ENCODE assay signal across 26 cellular contexts in the genomic region with DNA sequence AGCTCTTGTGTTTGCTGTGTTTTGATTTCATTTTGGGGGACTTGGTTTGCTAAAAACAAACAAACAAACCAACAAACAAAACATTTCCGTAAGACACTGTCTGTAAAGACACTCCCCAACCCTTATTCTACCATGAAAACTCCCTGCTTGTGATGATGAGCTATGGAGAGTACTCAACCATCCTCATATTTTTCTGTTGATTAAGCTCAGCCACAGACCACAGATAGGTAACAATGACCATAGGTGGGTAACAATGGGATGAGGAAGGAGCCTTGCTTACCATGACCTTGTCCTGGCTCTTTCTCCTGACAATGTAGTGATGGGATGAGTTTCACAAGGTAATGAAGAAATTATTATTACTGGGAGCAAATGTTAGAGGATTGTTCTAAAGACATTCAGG. TPM values are rescaled to one million over a fixed set of nuclear protein-coding genes. Genes with fewer than 3 reads are reported as not detected.
DNase-seq lines count a peak whose midpoint lies in the region; ATAC-seq, FAIRE-seq and TF ChIP-seq lines count a peak whose summit lies in the region.
"Had no signal": no experiment of that assay in that cellular context is flagged by ENCODE, and none has a peak within 500 bp of the region (broad histone marks: within the 10 kb centered on the region; RNA-seq: fewer than 3 reads in every experiment).

No MANE protein-coding gene starts in this region.

- CTCF ChIA-PET in PC-3 (lab: Charles Lee) = no interaction called here

- WGBS in prostate gland = 94% methylated on average over 1 of the region's 1 CpG

- no peaks in the 10 kb centered on the region for H3K9me2 ChIP-seq in PC-3 (replicated peaks; ENCODE audit: low read length)

- no peaks in the 10 kb centered on the region for H4K20me1 ChIP-seq in PC-3 (ENCODE audit: low read length)
- H4K20me1 ChIP-seq in keratinocyte (ENCODE audit: control insufficient read depth, extremely low read depth, insufficient read depth, low read length) = no peaks in the 10 kb centered on the region
- H4K20me1 ChIP-seq: BLaER1 treated with 17β-estradiol and CSF1 and Interleukin-3, amounts not matched to agents 10 nM and 100 nM had no signal

- TF ChIP-seq POLR2A in H54 (IDR thresholded peaks at IDR 0.05; ENCODE audit: low read depth, low read length) (no peak), prostate gland (IDR thresholded peaks at IDR 0.05) (no peak)

- DNase-seq in H54 (ENCODE audit: insufficient read length, low spot score) (no peak), PC-3 (peak; percentile 23), keratinocyte (ENCODE audit: low read depth, low spot score) (no peak), C1 segment of cervical spinal cord (lab: John Stamatoyannopoulos, UW) (no peak), prostate gland (ENCODE audit: low spot score) (no peak), HuH-7 (ENCODE audit: low spot score) (no peak)
- DNase-seq: 8988T; ACHN; AML-193; BE2C; Calu3; CD4-positive, alpha-beta memory T cell; COR-L47; DMS53; DMS79 treated with DMSO at 0.1 percent for 48 hours; GF-D8; GM23248; H9 had no signal

- dilution Hi-C loops in keratinocyte (cut with MboI; ENCODE audit: extremely low pct_ligation_motif_present, low sequenced_read_pairs) = no loop called here

- intact Hi-C loops in PC-3 (cut with micrococcal nuclease) (no loop called here), prostate gland (cut with DNase I) (no loop called here)

- H3K27me3 ChIP-seq in PC-3 (ENCODE audit: low read length) (no peaks in the 10 kb centered on the region), keratinocyte (ENCODE audit: control insufficient read depth, extremely low read depth, insufficient read depth, low read length) (no peaks in the 10 kb centered on the region), prostate gland (replicated peaks; ENCODE audit: insufficient read depth) (no peaks in the 10 kb centered on the region)
- H3K27me3 ChIP-seq: BE2C; BLaER1 treated with 17β-estradiol and CSF1 and Interleukin-3, amounts not matched to agents 10 nM and 100 nM had no signal

- H3K36me3 ChIP-seq in PC-3 (ENCODE audit: low read depth, low read length) (no peaks in the 10 kb centered on the region), keratinocyte (ENCODE audit: control insufficient read depth in 2 of 2, extremely low read depth in 1 of 2, insufficient read depth in 2 of 2, low read length in 2 of 2) (no peaks in the 10 kb centered on the region), prostate gland (no peaks in the 10 kb centered on the region)
- H3K36me3 ChIP-seq: BE2C; BLaER1 treated with 17β-estradiol and CSF1 and Interleukin-3, amounts not matched to agents 10 nM and 100 nM had no signal

- H3K4me2 ChIP-seq in PC-3 (ENCODE audit: low read length) = no peak overlapping the region
- H3K4me2 ChIP-seq in keratinocyte (ENCODE audit: control insufficient read depth, extremely low read depth, insufficient read depth, low read depth, low read length) = no peak overlapping the region
- H3K4me2 ChIP-seq: A549; BLaER1 treated with 17β-estradiol and CSF1 and Interleukin-3, amounts not matched to agents 10 nM and 100 nM had no signal

- no peaks in the 10 kb centered on the region for H3F3A ChIP-seq in PC-3 (ENCODE audit: low read length, unreplicated experiment)

- no peaks in the 10 kb centered on the region for H3K9me3 ChIP-seq in PC-3 (ENCODE audit: low read length)
- no peaks in the 10 kb centered on the region for H3K9me3 ChIP-seq in keratinocyte (ENCODE audit: control insufficient read depth, low read depth, low read length)
- no peaks in the 10 kb centered on the region for H3K9me3 ChIP-seq in prostate gland
- H3K9me3 ChIP-seq: A549; BE2C; BLaER1 treated with 17β-estradiol and CSF1 and Interleukin-3, amounts not matched to agents 10 nM and 100 nM had no signal

- H2AFZ ChIP-seq in PC-3 (ENCODE audit: low read length) (no peak overlapping the region), keratinocyte (ENCODE audit: control insufficient read depth, low read length) (no peak overlapping the region)
- H2AFZ ChIP-seq: GM23248 had no signal

- no peak overlapping the region for H3K9ac ChIP-seq in PC-3 (ENCODE audit: low read length)
- H3K9ac ChIP-seq in keratinocyte (ENCODE audit: control insufficient read depth, extremely low read depth, insufficient read depth, low read length) = no peak overlapping the region
- H3K9ac ChIP-seq: BLaER1 treated with 17β-estradiol and CSF1 and Interleukin-3, amounts not matched to agents 10 nM and 100 nM; GM23248 had no signal

- H3K27ac ChIP-seq in PC-3 (ENCODE audit: low read length) (no peak overlapping the region), keratinocyte (ENCODE audit: control insufficient read depth, insufficient read depth, low read length) (no peak overlapping the region), prostate gland (no peak overlapping the region)
- H3K27ac ChIP-seq: A549; BLaER1 treated with 17β-estradiol and CSF1 and Interleukin-3, amounts not matched to agents 10 nM and 100 nM; GM23248 had no signal

- BruUV-seq in PC-3 (replicated peaks; lab: Mats Ljungman, UMichigan) = no TSS peak

- H3K9me1 ChIP-seq in keratinocyte (ENCODE audit: control insufficient read depth, extremely low read depth, insufficient read depth, low read length) = no peaks in the 10 kb centered on the region

- H3K4me1 ChIP-seq in PC-3 (ENCODE audit: insufficient read depth, low read length) = no peaks in the 10 kb centered on the region
- H3K4me1 ChIP-seq in keratinocyte (ENCODE audit: control insufficient read depth, extremely low read depth, insufficient read depth, low read length) = no peaks in the 10 kb centered on the region
- no peaks in the 10 kb centered on the region for H3K4me1 ChIP-seq in prostate gland (replicated peaks)
- H3K4me1 ChIP-seq: A549; BE2C; BLaER1 treated with 17β-estradiol and CSF1 and Interleukin-3, amounts not matched to agents 10 nM and 100 nM had no signal

- POLR2A ChIA-PET in PC-3 (lab: Charles Lee; ENCODE audit: unreplicated experiment) = no interaction called here

- no peak for ATAC-seq in PC-3
- ATAC-seq: A549, HCT116 had no signal

- TF ChIP-seq CTCF in PC-3 (conservative IDR thresholded peaks at IDR 0.05; ENCODE audit: low read depth, low read length) (no peak), keratinocyte (optimal IDR thresholded peaks at IDR 0.05 in 1 of 3, IDR thresholded peaks at IDR 0.05 in 1 of 3, conservative IDR thresholded peaks at IDR 0.05 in 1 of 3; ENCODE audit: extremely low read depth in 1 of 3, insufficient read depth in 2 of 3, low read length in 3 of 3) (no peak), prostate gland (IDR thresholded peaks at IDR 0.05) (no peak)

- H3K4me3 ChIP-seq in PC-3 (ENCODE audit: low read length) = no peak overlapping the region
- H3K4me3 ChIP-seq in keratinocyte (ENCODE audit: control insufficient read depth in 2 of 3, extremely low read depth in 1 of 3, insufficient read depth in 2 of 3, low read depth in 1 of 3, low read length in 3 of 3) = no peak overlapping the region
- no peak overlapping the region for H3K4me3 ChIP-seq in prostate gland
- H3K4me3 ChIP-seq: A549; BLaER1 treated with 17β-estradiol and CSF1 and Interleukin-3, amounts not matched to agents 10 nM and 100 nM; GM23248 had no signal

- no peaks in the 10 kb centered on the region for H3K79me2 ChIP-seq in PC-3 (ENCODE audit: low read length)
- no peaks in the 10 kb centered on the region for H3K79me2 ChIP-seq in keratinocyte (ENCODE audit: control insufficient read depth, insufficient read depth, low read length)

- FAIRE-seq in H54 (lab: Jason Lieb, UNC) = peak; percentile 30
- FAIRE-seq in keratinocyte (lab: Jason Lieb, UNC) = peak; percentile 17
- FAIRE-seq: A549, GM12892, GM19239, H1 had no signal

RNA-seq across cellular contexts. Expression of a gene that starts 11.4 kb away (rescaled TPM):
- 0.07 and 0.29 TPM in 2 replicates for total RNA-seq in PC-3 (2014; rRNA removed)
- polyA plus RNA-seq in keratinocyte = 19.3 to 30.3 TPM (median 26.5 TPM) in 3 replicates
- polyA plus RNA-seq in keratinocyte (2011; ENCODE audit: low read depth) = 17.3 TPM
- 9.3 and 22.6 TPM in 2 replicates for polyA plus RNA-seq in keratinocyte (2011; cell fraction: cytosol; rRNA removed)
- 37.4 and 43.7 TPM in 2 replicates for polyA plus RNA-seq in keratinocyte (2011; cell fraction: nucleus; rRNA removed)
- 16.0 and 22.5 TPM in 2 replicates for polyA plus RNA-seq in keratinocyte (2012; ENCODE audit: low replicate concordance)
- 23.3 to 129 TPM (median 87.9 TPM) in 3 replicates for polyA minus RNA-seq in keratinocyte
- 42.2 TPM for polyA minus RNA-seq in keratinocyte (2011; cell fraction: cytosol; rRNA and poly(A)+ RNA removed)
- 117 and 220 TPM in 2 replicates for polyA minus RNA-seq in keratinocyte (2011; cell fraction: nucleus; rRNA and poly(A)+ RNA removed)
- total RNA-seq in prostate gland = 10 to 100 TPM in 1 of 2 donors, 1 to 10 TPM in 1; 4.0 to 14.3 TPM
- total RNA-seq: CD4-positive, alpha-beta memory T cell; Daoy; G401; GM23248 had no signal
- polyA plus RNA-seq: CD4-positive, alpha-beta memory T cell; GM23248 had no signal
